Comparison of ENCODE assay signal across 18 cellular contexts in genomic region chrY:7654985-7655384, GRCh38.
DNase-seq lines count a peak whose midpoint lies in the region; ATAC-seq lines count a peak whose summit lies in the region.
"Had no signal": no experiment of that assay in that cellular context is flagged by ENCODE, and none has a peak within 500 bp of the region (broad histone marks: within the 10 kb centered on the region; RNA-seq: fewer than 3 reads in every experiment).

No MANE protein-coding gene starts in this region.

- H3K4me2 ChIP-seq in mesenchymal stem cell (ENCODE audit: low read length, poor library complexity, severe bottlenecking): no peak overlapping the region
- no peak overlapping the region for H3K4me2 ChIP-seq in mesendoderm (ENCODE audit: low read length)
- H3K4me2 ChIP-seq: BLaER1, KMS-11 had no signal

- H4K5ac ChIP-seq in mesendoderm (ENCODE audit: low read length): no peak overlapping the region

- H3K4me1 ChIP-seq in mesenchymal stem cell (ENCODE audit: control insufficient read depth, insufficient read depth, low read depth, low read length) (no peaks in the 10 kb centered on the region), mesendoderm (ENCODE audit: control insufficient read depth, low read depth, low read length) (no peaks in the 10 kb centered on the region)
- H3K4me1 ChIP-seq: BLaER1 had no signal

- H2AFZ ChIP-seq in mesenchymal stem cell (ENCODE audit: low read depth, low read length): no peak overlapping the region

- H3K4me3 ChIP-seq in mesenchymal stem cell (ENCODE audit: insufficient read depth in 1 of 2, low read depth in 1 of 2, low read length in 2 of 2): no peak overlapping the region
- H3K4me3 ChIP-seq in mesendoderm (ENCODE audit: low read length): no peak overlapping the region
- H3K4me3 ChIP-seq: BLaER1 had no signal

- H2BK5ac ChIP-seq in mesenchymal stem cell (ENCODE audit: low read depth, low read length, poor library complexity, severe bottlenecking): no peak overlapping the region
- H2BK5ac ChIP-seq in mesendoderm (ENCODE audit: low read length): no peak overlapping the region

- DNase-seq in mesenchymal stem cell (no peak), GM19240 (ENCODE audit: insufficient read length, low spot score) (no peak), mesendoderm (no peak)
- DNase-seq: 8988T; CD4-positive, alpha-beta memory T cell; DMS153; DMS79; GDM1; GOT3; H7 had no signal

- no peak overlapping the region for H3K4ac ChIP-seq in mesenchymal stem cell (ENCODE audit: low read depth in 1 of 2, low read length in 2 of 2)
- H3K4ac ChIP-seq in mesendoderm (ENCODE audit: low read depth, low read length): no peak overlapping the region

- no peak overlapping the region for H4K8ac ChIP-seq in mesenchymal stem cell (ENCODE audit: low read length)
- no peak overlapping the region for H4K8ac ChIP-seq in mesendoderm (ENCODE audit: low read depth, low read length)

- no peak overlapping the region for H3K56ac ChIP-seq in mesendoderm (ENCODE audit: low read length)

- no peak overlapping the region for H3K14ac ChIP-seq in mesenchymal stem cell (ENCODE audit: low read length in 2 of 2)

- H4K91ac ChIP-seq in mesenchymal stem cell (ENCODE audit: low read length): no peak overlapping the region

- no peaks in the 10 kb centered on the region for H3K79me2 ChIP-seq in mesendoderm (ENCODE audit: control insufficient read depth, insufficient read depth, low read length)

- no peak overlapping the region for H2BK15ac ChIP-seq in mesenchymal stem cell (ENCODE audit: low read depth, poor library complexity, severe bottlenecking)
- H2BK15ac ChIP-seq in mesendoderm (replicated peaks; ENCODE audit: low read depth): no peak overlapping the region

- no peaks in the 10 kb centered on the region for H3K9me3 ChIP-seq in mesenchymal stem cell (ENCODE audit: control insufficient read depth, low read length)
- H3K9me3 ChIP-seq: BLaER1 had no signal

- H3K9ac ChIP-seq in mesenchymal stem cell (ENCODE audit: low read length): no peak overlapping the region
- H3K9ac ChIP-seq in mesendoderm (ENCODE audit: low read length): no peak overlapping the region
- H3K9ac ChIP-seq: BLaER1, KMS-11 had no signal

- H3K23ac ChIP-seq in mesenchymal stem cell (ENCODE audit: low read length in 2 of 2) (no peak overlapping the region), mesendoderm (ENCODE audit: low read length) (no peak overlapping the region)

- no peaks in the 10 kb centered on the region for H3K36me3 ChIP-seq in mesenchymal stem cell (ENCODE audit: control insufficient read depth in 1 of 2, insufficient read depth in 2 of 2, low read depth in 1 of 2, low read length in 2 of 2)
- no peaks in the 10 kb centered on the region for H3K36me3 ChIP-seq in mesendoderm (ENCODE audit: control insufficient read depth, insufficient read depth, low read length)
- H3K36me3 ChIP-seq: BLaER1 had no signal

- H3K27ac ChIP-seq in mesenchymal stem cell (ENCODE audit: low read length, poor library complexity, severe bottlenecking) (no peak overlapping the region), mesendoderm (ENCODE audit: low read depth, low read length) (no peak overlapping the region)
- H3K27ac ChIP-seq: BLaER1, HL-60, KMS-11 had no signal

- ATAC-seq in GM18519 (IDR thresholded peaks at IDR 0.05; ENCODE audit: low FRiP score, unreplicated experiment): peak; percentile 47
- ATAC-seq in HG02610 (IDR thresholded peaks at IDR 0.05; ENCODE audit: unreplicated experiment): peak; percentile 72
- ATAC-seq in HG03039 (IDR thresholded peaks at IDR 0.05; ENCODE audit: unreplicated experiment): peak; percentile 72
- peak; percentile 64 for ATAC-seq in HG03565 (IDR thresholded peaks at IDR 0.05; ENCODE audit: unreplicated experiment)
- no peak for ATAC-seq in GM21737 (IDR thresholded peaks at IDR 0.05; ENCODE audit: unreplicated experiment)

- H2BK120ac ChIP-seq in mesenchymal stem cell (ENCODE audit: low read depth, low read length) (no peak overlapping the region), mesendoderm (ENCODE audit: low read depth, low read length) (no peak overlapping the region)

- H3K79me1 ChIP-seq in mesenchymal stem cell (replicated peaks; ENCODE audit: low read length, poor library complexity, severe bottlenecking): no peaks in the 10 kb centered on the region
- H3K79me1 ChIP-seq in mesendoderm (ENCODE audit: low read length): no peaks in the 10 kb centered on the region

- H3K27me3 ChIP-seq in mesenchymal stem cell (ENCODE audit: control insufficient read depth in 1 of 2, insufficient read depth in 1 of 2, low read length in 2 of 2): no peaks in the 10 kb centered on the region
- no peaks in the 10 kb centered on the region for H3K27me3 ChIP-seq in mesendoderm (ENCODE audit: insufficient read depth, low read length, poor library complexity)
- H3K27me3 ChIP-seq: BLaER1 had no signal

- H2AK5ac ChIP-seq in mesenchymal stem cell (ENCODE audit: low read length, severe bottlenecking): no peak overlapping the region
- H2AK5ac ChIP-seq in mesendoderm (ENCODE audit: low read length): no peak overlapping the region

- H3K18ac ChIP-seq in mesenchymal stem cell (ENCODE audit: low read depth in 1 of 2, low read length in 2 of 2) (no peak overlapping the region), mesendoderm (ENCODE audit: low read length) (no peak overlapping the region)

- no peak overlapping the region for H2BK12ac ChIP-seq in mesenchymal stem cell (ENCODE audit: low read length in 2 of 2)
